In the genomic region with DNA sequence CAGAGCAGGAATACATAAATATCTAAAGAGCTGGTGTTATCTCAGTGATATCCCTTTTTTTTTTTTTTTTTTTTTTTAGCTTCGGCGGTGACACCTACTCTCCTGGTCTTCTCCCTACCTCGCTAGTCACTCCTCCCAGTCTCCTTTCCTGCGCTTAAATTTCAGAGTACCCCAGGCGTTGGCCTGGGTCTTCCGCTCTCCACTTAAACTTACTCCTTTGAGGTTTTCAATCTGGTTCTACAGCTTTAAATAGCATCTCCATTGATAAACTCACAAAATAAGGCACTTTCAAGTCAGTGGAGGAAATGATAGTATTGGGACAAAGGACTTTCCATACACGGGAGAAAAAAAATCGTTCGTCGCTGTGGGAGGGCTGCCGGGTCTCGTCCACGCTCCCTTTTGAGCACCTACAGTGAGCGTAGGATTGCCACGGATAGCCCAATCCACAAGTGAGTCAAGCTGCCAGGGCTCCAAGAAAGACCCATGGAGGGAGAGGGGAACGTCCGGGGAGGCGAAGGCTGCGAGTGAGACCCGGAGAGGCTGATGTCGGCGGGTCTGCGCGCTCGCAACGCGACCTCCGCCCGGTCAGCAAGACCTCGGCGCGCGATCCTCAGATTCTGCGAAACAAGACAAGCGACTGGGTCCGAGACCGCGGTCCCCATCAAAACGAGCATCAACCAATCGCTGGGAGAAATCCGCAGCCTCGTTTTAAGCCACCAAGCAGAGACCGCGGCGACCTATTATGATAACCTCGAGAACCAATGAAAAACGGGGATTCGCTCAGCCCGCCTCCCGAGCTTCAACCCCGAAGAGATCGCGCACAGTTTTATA, we compare ENCODE assay signal across 1 cellular context.
A peak's percentile ranks its signal among the peaks of the same experiment; 100 is the strongest.
TF ChIP-seq lines count a peak whose summit lies in the region.

No MANE protein-coding gene starts in this region.

TF ChIP-seq in neural cell, 6 proteins besides CTCF, POLR2A, EP300 and RAD21:
- TF ChIP-seq REST (IDR thresholded peaks at IDR 0.05; ENCODE audit: borderline replicate concordance) = peak; percentile 89
- peak; percentile 34 for TF ChIP-seq SMC3 (conservative IDR thresholded peaks at IDR 0.05; ENCODE audit: poor library complexity)
- TF ChIP-seq MXI1 (conservative IDR thresholded peaks at IDR 0.05; ENCODE audit: poor library complexity, severe bottlenecking) = peak; percentile 57
- peak; percentile 85 for TF ChIP-seq TAF1 (IDR thresholded peaks at IDR 0.05; ENCODE audit: low read depth)
- no peak for TF ChIP-seq POLR2AphosphoS5 (IDR thresholded peaks at IDR 0.05)
TF ChIP-seq in neural cell: peak in this region for 4.
